Comparison of ENCODE assay signal across 8 cellular contexts in genomic region chr3:17742092-17742836, GRCh38. TPM values are rescaled to one million over a fixed set of nuclear protein-coding genes. Genes with fewer than 3 reads are reported as not detected.
DNase-seq lines count a peak whose midpoint lies in the region; ATAC-seq, FAIRE-seq and TF ChIP-seq lines count a peak whose summit lies in the region.

TSS of gene TBC1D5 (minus strand) at chr3:17742631. CDS start at chr3:17508570, 234,061 bp downstream.

- peak; percentile 55; the same call in 1 of the 2 replicates for TF ChIP-seq EP300 in Ishikawa (IDR thresholded peaks at IDR 0.05; ENCODE audit: borderline replicate concordance)

- no peaks in the 10 kb centered on the region for H3K27me3 Mint-ChIP-seq in activated T-cell treated with anti-CD3 and anti-CD28 coated beads, Interleukin-2, amount 50 U/mL, for 72 hours (ENCODE audit: low read depth)
- no peaks in the 10 kb centered on the region for H3K27me3 Mint-ChIP-seq in naive thymus-derived CD8-positive, alpha-beta T cell

- H3K9me3 Mint-ChIP-seq in activated T-cell treated with anti-CD3 and anti-CD28 coated beads, Interleukin-2, amount 50 U/mL, for 72 hours, result no peaks in the 10 kb centered on the region
- H3K9me3 Mint-ChIP-seq in naive thymus-derived CD8-positive, alpha-beta T cell, result no peaks in the 10 kb centered on the region

- H3K27ac Mint-ChIP-seq in activated T-cell treated with anti-CD3 and anti-CD28 coated beads, Interleukin-2, amount 50 U/mL, for 72 hours, result peak within 1 kb of the TSS; percentile 97
- peak within 1 kb of the TSS; percentile 71 to 95 (median 89) for H3K27ac Mint-ChIP-seq in naive thymus-derived CD8-positive, alpha-beta T cell

- H3K4me1 Mint-ChIP-seq in activated T-cell treated with anti-CD3 and anti-CD28 coated beads, Interleukin-2, amount 50 U/mL, for 72 hours (ENCODE audit: low read depth), result peaks cover 47% of the 10 kb centered on the region
- peaks cover 16 to 52% (median 39%) of the 10 kb centered on the region in 4 donors for H3K4me1 Mint-ChIP-seq in naive thymus-derived CD8-positive, alpha-beta T cell

- ATAC-seq in GM21576 (IDR thresholded peaks at IDR 0.05; ENCODE audit: unreplicated experiment), result peak; percentile 67
- ATAC-seq in activated T-cell treated with anti-CD3 and anti-CD28 coated beads, Interleukin-2, amount 50 U/mL, for 72 hours (replicated peaks in 1 of 2), result peak; percentile 91 to 94
- peak; percentile 89 to 91 for ATAC-seq in naive thymus-derived CD8-positive, alpha-beta T cell

- peak within 1 kb of the TSS; percentile 93 to 96 for H3K4me3 Mint-ChIP-seq in activated T-cell treated with anti-CD3 and anti-CD28 coated beads, Interleukin-2, amount 50 U/mL, for 72 hours
- peak within 1 kb of the TSS; percentile 82 to 96 (median 91) for H3K4me3 Mint-ChIP-seq in naive thymus-derived CD8-positive, alpha-beta T cell

- H3K36me3 Mint-ChIP-seq in activated T-cell treated with anti-CD3 and anti-CD28 coated beads, Interleukin-2, amount 50 U/mL, for 72 hours (ENCODE audit: insufficient read depth in 2 of 2), result no peaks in the 10 kb centered on the region
- peaks cover 0 to 2% (median 0%) of the 10 kb centered on the region in 3 donors for H3K36me3 Mint-ChIP-seq in naive thymus-derived CD8-positive, alpha-beta T cell

- no peak for FAIRE-seq in RCC 7860 (lab: Jason Lieb, UNC)

- POLR2A ChIA-PET in naive thymus-derived CD8-positive, alpha-beta T cell (lab: Charles Lee), result interaction anchor here (0.6 to 1.6 kb wide), 7 partner anchors 8 to 1030 kb away, joined by 3 to 5 read pairs (median 4); partner anchors contain the start of gene PLCL2

- peak; percentile 80 for DNase-seq in DMS153 treated with DMSO at 0.1 percent for 48 hours (lab: John Stamatoyannopoulos, UW; ENCODE audit: unreplicated experiment)
- DNase-seq in RCC 7860 (ENCODE audit: low spot score), result peak; percentile 93
- DNase-seq in activated T-cell treated with anti-CD3 and anti-CD28 coated beads, Interleukin-2, amount 50 U/mL, for 72 hours, result peak; percentile 93 to 95
- DNase-seq in fibroblast of gingiva (ENCODE audit: low read depth), result peak; percentile 98
- DNase-seq in naive thymus-derived CD8-positive, alpha-beta T cell, result peak; percentile 39 to 90 (median 78)
- DNase-seq in stimulated activated naive CD4-positive, alpha-beta T cell (lab: John Stamatoyannopoulos, UW), result peak in 5 of 6 experiments; percentile 25 to 86 (median 72)

- TF ChIP-seq RAD21 in Ishikawa (IDR thresholded peaks at IDR 0.05; ENCODE audit: low read depth), result no peak

TF ChIP-seq in Ishikawa, 13 proteins besides CTCF, POLR2A, EP300 and RAD21:
- TF ChIP-seq TEAD4 (IDR thresholded peaks at IDR 0.05) (no peak), CREB1 (IDR thresholded peaks at IDR 0.05; ENCODE audit: low read depth) (0 out of 2 replicates have a peak, but pooled peaks have one; percentile 7), CEBPB (IDR thresholded peaks at IDR 0.05) (no peak), ZBTB7A (IDR thresholded peaks at IDR 0.05; ENCODE audit: low read depth) (no peak), REST (IDR thresholded peaks at IDR 0.05; ENCODE audit: low read depth) (no peak), EGR1 (IDR thresholded peaks at IDR 0.05) (peak; percentile 34; the same call in 1 of the 2 replicates), TCF12 (IDR thresholded peaks at IDR 0.05; ENCODE audit: low read depth) (peak; percentile 3; the same call in 1 of the 2 replicates), USF1 (IDR thresholded peaks at IDR 0.05) (peak; percentile 98), MAX (IDR thresholded peaks at IDR 0.05) (peak; percentile 69), FOXM1 (IDR thresholded peaks at IDR 0.05; ENCODE audit: borderline replicate concordance, low read depth) (no peak), NFIC (IDR thresholded peaks at IDR 0.05) (no peak; the same call in 1 of the 2 replicates), YY1 (IDR thresholded peaks at IDR 0.05; ENCODE audit: low read depth) (no peak; the same call in 1 of the 2 replicates), TAF1 (IDR thresholded peaks at IDR 0.05; ENCODE audit: low read depth) (peak; percentile 86)
TF ChIP-seq in Ishikawa: peak in this region for 6.

RNA-seq across cellular contexts. Expression of gene TBC1D5, which starts in this region (rescaled TPM):
- total RNA-seq in activated T-cell treated with anti-CD3 and anti-CD28 coated beads, Interleukin-2, amount 50 U/mL, for 72 hours, result 10 to 100 TPM; 51.2 to 52.4 TPM
- 10 to 100 TPM; 31.5 to 34.7 TPM for total RNA-seq in naive thymus-derived CD8-positive, alpha-beta T cell
- 10 to 100 TPM; 21.8 to 27.2 (median 23.5) TPM for polyA plus RNA-seq in naive thymus-derived CD8-positive, alpha-beta T cell

Comparison
In these comparisons a context has a peak if more than half of its experiments do, and no peak if none do; other contexts are left out.
1. Peak in every context shown above with its lines: DNase-seq and ATAC-seq.